10 cellular contexts compared by ENCODE assay signal in the genomic region with DNA sequence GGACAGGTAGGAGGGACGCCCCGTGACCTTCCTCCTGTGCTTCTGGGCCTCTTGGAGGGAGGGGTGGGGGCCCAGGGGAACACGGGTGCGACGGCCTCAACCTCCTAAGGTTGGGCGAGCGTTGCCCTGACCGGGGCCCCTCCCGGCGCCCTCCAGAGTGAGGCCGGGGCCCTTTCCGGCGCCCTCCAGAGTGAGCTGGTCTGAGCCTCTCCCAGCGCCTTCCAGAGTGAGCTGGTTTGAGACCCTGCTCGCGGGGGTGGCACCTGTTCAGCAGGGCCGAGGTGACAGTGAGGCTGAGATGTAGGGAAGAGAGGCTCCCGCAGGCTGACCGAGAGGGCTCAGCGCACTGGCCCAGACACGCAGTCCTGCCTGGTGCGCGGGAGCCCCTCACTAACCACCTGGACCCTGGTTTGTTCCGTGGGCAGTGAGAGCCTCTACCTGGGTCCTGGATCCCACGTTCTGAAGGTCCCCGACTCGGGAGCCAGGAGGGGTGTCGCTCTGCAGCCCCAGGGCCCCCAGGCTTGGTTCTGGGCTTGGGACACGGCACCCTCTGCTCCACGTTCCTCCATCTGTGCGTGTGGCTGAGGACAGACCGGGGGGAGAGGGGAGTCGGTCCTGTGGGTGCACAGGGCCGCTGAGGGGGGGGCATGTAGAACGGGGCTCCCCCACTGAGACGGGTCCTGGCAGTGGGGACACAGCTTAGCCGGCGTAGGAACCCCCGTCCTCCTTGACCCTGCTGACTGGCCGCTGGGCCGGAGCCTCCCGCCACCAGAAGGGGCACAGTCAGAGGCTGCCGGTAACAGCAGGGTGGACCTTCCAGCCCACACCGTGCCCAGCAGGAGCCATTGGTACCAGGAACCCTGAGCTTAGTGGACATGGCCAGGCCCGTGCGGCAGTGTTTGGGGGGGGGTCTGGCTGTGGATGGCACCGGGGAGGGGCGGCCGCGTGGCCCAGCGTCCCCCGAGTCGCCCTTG. TPM values are rescaled to one million over a fixed set of nuclear protein-coding genes. Genes with fewer than 3 reads are reported as not detected.
A peak's percentile ranks its signal among the peaks of the same experiment; 100 is the strongest.
DNase-seq lines count a peak whose midpoint lies in the region; ATAC-seq lines count a peak whose summit lies in the region.
"Had no signal": no experiment of that assay in that cellular context is flagged by ENCODE, and none has a peak within 500 bp of the region (broad histone marks: within the 10 kb centered on the region; RNA-seq: fewer than 3 reads in every experiment).

No MANE protein-coding gene starts in this region.

- H3K4me3 ChIP-seq in GM23248 = peak overlapping the region; percentile 90
- peak overlapping the region; percentile 70 for H3K4me3 ChIP-seq in iPS-18c (ENCODE audit: insufficient read depth, low read depth, low read length)
- peak overlapping the region; percentile 35 to 75 (median 57) for H3K4me3 ChIP-seq in skin epidermis

- H3K36me3 Mint-ChIP-seq in activated naive CD8-positive, alpha-beta T cell = peaks cover 3% of the 10 kb centered on the region

- peak overlapping the region; percentile 83 for H3K4me2 ChIP-seq in GM23248 (ENCODE audit: unreplicated experiment)

- H3K4me1 ChIP-seq in GM23248 (ENCODE audit: insufficient read depth) = peaks cover 21% of the 10 kb centered on the region

- H3F3A ChIP-seq in GM23248 (ENCODE audit: insufficient read depth) = peaks cover 25% of the 10 kb centered on the region

- H3K27ac ChIP-seq in GM23248 = peak overlapping the region; percentile 80
- H3K27ac ChIP-seq in skin epidermis = peak overlapping the region in 20 of 21 experiments; percentile 12 to 92 (median 86)
- H3K27ac ChIP-seq: neutrophil had no signal

- no peaks in the 10 kb centered on the region for H3K9me3 ChIP-seq in GM23248 (ENCODE audit: low read depth)
- H3K9me3 ChIP-seq in iPS-18c (ENCODE audit: control insufficient read depth, insufficient read depth, low read length) = no peaks in the 10 kb centered on the region
- H3K9me3 ChIP-seq: neutrophil had no signal

- peak; percentile 53 for DNase-seq in GM23248
- no peak for DNase-seq in GM19238 (ENCODE audit: insufficient read length, low spot score)
- DNase-seq: NCI-H1436 treated with DMSO at 0.1 percent for 48 hours had no signal

- no peak overlapping the region for H2AFZ ChIP-seq in GM23248

- peak overlapping the region; percentile 63 for H3K4me3 Mint-ChIP-seq in activated naive CD8-positive, alpha-beta T cell

- no peaks in the 10 kb centered on the region for H3K9me2 ChIP-seq in GM23248 (ENCODE audit: insufficient read depth)

- H3K27ac Mint-ChIP-seq in activated naive CD8-positive, alpha-beta T cell = no peak overlapping the region

- H3K9me3 Mint-ChIP-seq in activated naive CD8-positive, alpha-beta T cell (ENCODE audit: low read depth) = no peaks in the 10 kb centered on the region

- no peaks in the 10 kb centered on the region for H3K27me3 ChIP-seq in GM23248 (replicated peaks; ENCODE audit: insufficient read depth)

- H4K20me1 ChIP-seq in GM23248 (ENCODE audit: insufficient read depth) = no peaks in the 10 kb centered on the region

- peaks cover 13% of the 10 kb centered on the region for H3K4me1 Mint-ChIP-seq in activated naive CD8-positive, alpha-beta T cell (ENCODE audit: low read depth)

- H3K27me3 Mint-ChIP-seq in activated naive CD8-positive, alpha-beta T cell = no peaks in the 10 kb centered on the region

- no peak for ATAC-seq in HG03280 (IDR thresholded peaks at IDR 0.05; ENCODE audit: unreplicated experiment)
- ATAC-seq in HG03571 (IDR thresholded peaks at IDR 0.05; ENCODE audit: unreplicated experiment) = no peak
- no peak for ATAC-seq in HG02588 (IDR thresholded peaks at IDR 0.05; ENCODE audit: unreplicated experiment)

- H3K79me2 ChIP-seq in GM23248 (ENCODE audit: insufficient read depth) = peaks cover 58% of the 10 kb centered on the region

- peak overlapping the region; percentile 96 for H3K9ac ChIP-seq in GM23248

- 1 to 3% methylated on average over 41 to 53 of the region's 53 CpGs for WGBS in GM23248 (ENCODE audit: low coverage in 1 of 2, low lambda C conversion rate in 2 of 2, missing lambda C conversion rate in 2 of 2), 2 experiments

- in situ Hi-C loops in GM23248 (cut with MboI) = no loop called here

- H3K36me3 ChIP-seq in GM23248 (ENCODE audit: low read depth) = peaks cover 29% of the 10 kb centered on the region; the same call in 1 of the 2 replicates
- H3K36me3 ChIP-seq: neutrophil had no signal

RNA-seq across cellular contexts. Expression of a gene that starts 1.5 kb away (rescaled TPM):
- total RNA-seq in GM23248 (2014; rRNA removed; shearing (Covaris generic)) = 1,783 and 1,897 TPM in 2 replicates
- polyA plus RNA-seq in GM23248 (2016; fragmentation: Nextera tagmentation; extraction: Ambion mirVana) = 685 and 707 TPM in 2 replicates
